Comparison of ENCODE assay signal across 18 cellular contexts in the genomic region with DNA sequence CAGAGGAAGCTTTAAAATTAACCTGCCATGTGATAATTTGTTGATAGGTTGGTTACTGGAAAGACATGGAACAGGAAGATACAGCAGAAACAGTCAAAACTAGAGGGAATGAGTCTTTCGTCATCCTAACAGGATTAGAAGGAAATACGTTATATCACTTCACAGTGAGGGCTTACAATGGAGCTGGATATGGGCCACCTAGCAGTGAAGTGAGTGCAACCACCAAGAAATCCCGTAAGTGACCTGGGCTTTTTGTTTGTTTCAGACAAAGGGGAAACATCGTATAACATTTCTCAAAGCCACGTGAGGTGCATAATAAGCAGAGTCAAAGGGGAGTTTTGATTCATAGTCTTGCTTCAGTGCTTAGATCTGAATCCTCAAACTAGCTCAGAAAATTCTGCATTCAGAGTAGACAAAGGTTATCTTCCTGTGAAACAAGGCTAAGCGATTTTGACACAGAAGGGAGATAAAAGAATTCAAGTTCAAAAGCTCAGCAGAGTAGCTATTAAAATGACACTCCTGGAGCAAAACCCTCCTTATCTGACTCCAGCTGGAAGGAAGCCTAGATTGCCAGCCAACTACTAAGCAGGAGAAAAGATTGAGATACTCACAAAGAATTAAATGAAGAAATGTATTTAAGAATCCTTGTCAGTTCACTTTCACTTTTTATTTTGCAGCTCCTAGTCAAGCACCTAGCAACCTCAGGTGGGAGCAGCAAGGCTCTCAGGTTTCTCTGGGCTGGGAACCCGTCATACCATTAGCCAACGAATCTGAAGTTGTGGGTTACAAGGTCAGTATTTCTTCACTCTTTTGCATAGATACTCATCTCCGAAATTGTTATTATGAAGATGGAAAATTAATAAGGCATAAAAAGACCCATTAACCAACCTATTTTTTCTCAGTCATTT.
DNase-seq lines count a peak whose midpoint lies in the region; ATAC-seq and TF ChIP-seq lines count a peak whose summit lies in the region.
"Had no signal": no experiment of that assay in that cellular context is flagged by ENCODE, and none has a peak within 500 bp of the region (broad histone marks: within the 10 kb centered on the region; RNA-seq: fewer than 3 reads in every experiment).

No MANE protein-coding gene starts in this region.

- H3K27me3 Mint-ChIP-seq in nephron (ENCODE audit: low read depth): no peaks in the 10 kb centered on the region
- H3K27me3 Mint-ChIP-seq in immature natural killer cell (ENCODE audit: low read depth in 3 of 3): peaks cover 0 to 2% (median 0%) of the 10 kb centered on the region in 3 donors
- H3K27me3 Mint-ChIP-seq: activated CD4-positive, alpha-beta memory T cell treated with anti-CD3 and anti-CD28 coated beads for 36 hours; activated naive CD8-positive, alpha-beta T cell treated with anti-CD3 and anti-CD28 coated beads for 36 hours; CD4-positive, CD25-positive, alpha-beta regulatory T cell; central memory CD8-positive, alpha-beta T cell had no signal

- TF ChIP-seq CTCF in cardiac muscle cell (IDR thresholded peaks at IDR 0.05; ENCODE audit: low read depth, low read length): no peak
- TF ChIP-seq CTCF in heart right ventricle (IDR thresholded peaks at IDR 0.05): no peak
- TF ChIP-seq CTCF in fibroblast of pulmonary artery (IDR thresholded peaks at IDR 0.05; ENCODE audit: low read length, missing control alignments): no peak
- TF ChIP-seq CTCF in nephron (IDR thresholded peaks at IDR 0.05; ENCODE audit: unreplicated experiment in 3 of 3): no peak

- H3K4me3 Mint-ChIP-seq in nephron: no peak overlapping the region
- H3K4me3 Mint-ChIP-seq in immature natural killer cell: no peak overlapping the region
- H3K4me3 Mint-ChIP-seq: activated CD4-positive, alpha-beta memory T cell treated with anti-CD3 and anti-CD28 coated beads for 36 hours; activated naive CD8-positive, alpha-beta T cell treated with anti-CD3 and anti-CD28 coated beads for 36 hours; activated T-cell treated with anti-CD3 and anti-CD28 coated beads, Interleukin-2, amount 50 U/mL, for 4 hours; CD4-positive, CD25-positive, alpha-beta regulatory T cell; central memory CD8-positive, alpha-beta T cell; stimulated activated effector memory CD8-positive, alpha-beta T cell treated with anti-CD3 and anti-CD28 coated beads, Interleukin-12 subunit alpha, Interleukin-12 subunit beta, amount 100 ng/mL, for 72 hours had no signal

- H3K4me3 ChIP-seq in cardiac muscle cell (no peak overlapping the region), heart right ventricle (peak overlapping the region in 1 of 10 donors; percentile 8), fibroblast of pulmonary artery (replicated peaks; ENCODE audit: low read depth, low read length) (no peak overlapping the region)
- H3K4me3 ChIP-seq: gastrocnemius medialis, spleen had no signal

- WGBS in heart right ventricle, 2 donors: 29 to 32% methylated on average over 9 of the region's 9 CpGs

- H3K27ac ChIP-seq in cardiac muscle cell: peak overlapping the region; percentile 23
- H3K27ac ChIP-seq in heart right ventricle: no peak overlapping the region
- H3K27ac ChIP-seq: gastrocnemius medialis, spleen had no signal

- H3K9me3 ChIP-seq in cardiac muscle cell (ENCODE audit: low read depth) (no peaks in the 10 kb centered on the region), heart right ventricle (no peaks in the 10 kb centered on the region)
- H3K9me3 ChIP-seq: gastrocnemius medialis had no signal

- peak overlapping the region in 2 of 3 experiments; percentile 35 to 50 for H3K27ac Mint-ChIP-seq in nephron
- no peak overlapping the region for H3K27ac Mint-ChIP-seq in immature natural killer cell
- H3K27ac Mint-ChIP-seq: activated CD4-positive, alpha-beta memory T cell treated with anti-CD3 and anti-CD28 coated beads for 36 hours; activated naive CD8-positive, alpha-beta T cell treated with anti-CD3 and anti-CD28 coated beads for 36 hours; CD4-positive, CD25-positive, alpha-beta regulatory T cell; stimulated activated effector memory CD8-positive, alpha-beta T cell treated with anti-CD3 and anti-CD28 coated beads, Interleukin-12 subunit alpha, Interleukin-12 subunit beta, amount 100 ng/mL, for 72 hours had no signal

- H3K4me1 Mint-ChIP-seq in nephron (no peaks in the 10 kb centered on the region), immature natural killer cell (no peaks in the 10 kb centered on the region)
- H3K4me1 Mint-ChIP-seq: activated naive CD8-positive, alpha-beta T cell treated with anti-CD3 and anti-CD28 coated beads for 36 hours; CD4-positive, CD25-positive, alpha-beta regulatory T cell; central memory CD8-positive, alpha-beta T cell; stimulated activated effector memory CD8-positive, alpha-beta T cell treated with anti-CD3 and anti-CD28 coated beads, Interleukin-12 subunit alpha, Interleukin-12 subunit beta, amount 100 ng/mL, for 72 hours had no signal

- H3K9me3 Mint-ChIP-seq in nephron: no peaks in the 10 kb centered on the region
- peaks cover 11 to 43% (median 14%) of the 10 kb centered on the region in 6 donors for H3K9me3 Mint-ChIP-seq in immature natural killer cell

- no peaks in the 10 kb centered on the region for H3K27me3 ChIP-seq in cardiac muscle cell
- H3K27me3 ChIP-seq in heart right ventricle: no peaks in the 10 kb centered on the region
- H3K27me3 ChIP-seq: gastrocnemius medialis, spleen had no signal

- no peak for ATAC-seq in heart right ventricle
- ATAC-seq in left colon: no peak
- no peak for ATAC-seq in HG02642 (IDR thresholded peaks at IDR 0.05; ENCODE audit: poor library complexity, unreplicated experiment)
- ATAC-seq: activated T-cell treated with anti-CD3 and anti-CD28 coated beads, Interleukin-2, amount 50 U/mL, for 4 hours; gastrocnemius medialis; stimulated activated effector memory CD8-positive, alpha-beta T cell treated with anti-CD3 and anti-CD28 coated beads, Interleukin-12 subunit alpha, Interleukin-12 subunit beta, amount 100 ng/mL, for 72 hours had no signal

- H3K36me3 ChIP-seq in cardiac muscle cell (no peaks in the 10 kb centered on the region), heart right ventricle (no peaks in the 10 kb centered on the region)
- H3K36me3 ChIP-seq: gastrocnemius medialis, spleen had no signal

- intact Hi-C loops in heart right ventricle (cut with DNase I) (no loop called here), left colon (cut with DNase I, micrococcal nuclease) (no loop called here)

- H3K36me3 Mint-ChIP-seq in nephron (ENCODE audit: low read depth) (no peaks in the 10 kb centered on the region), immature natural killer cell (no peaks in the 10 kb centered on the region)
- H3K36me3 Mint-ChIP-seq: activated CD4-positive, alpha-beta memory T cell treated with anti-CD3 and anti-CD28 coated beads for 36 hours; activated naive CD8-positive, alpha-beta T cell treated with anti-CD3 and anti-CD28 coated beads for 36 hours; CD4-positive, CD25-positive, alpha-beta regulatory T cell; stimulated activated effector memory CD8-positive, alpha-beta T cell treated with anti-CD3 and anti-CD28 coated beads, Interleukin-12 subunit alpha, Interleukin-12 subunit beta, amount 100 ng/mL, for 72 hours had no signal

- H3K4me1 ChIP-seq in cardiac muscle cell (ENCODE audit: low read depth): peaks cover 15% of the 10 kb centered on the region
- peaks cover 0 to 7% (median 0%) of the 10 kb centered on the region in 9 donors for H3K4me1 ChIP-seq in heart right ventricle
- H3K4me1 ChIP-seq: gastrocnemius medialis, spleen had no signal

- peak; percentile 11 to 34 for DNase-seq in cardiac muscle cell (ENCODE audit: low read depth in 1 of 2, low spot score in 1 of 2)
- no peak for DNase-seq in heart right ventricle
- DNase-seq in fibroblast of pulmonary artery (ENCODE audit: low read depth): peak; percentile 8
- DNase-seq in left colon: no peak
- no peak for DNase-seq in immature natural killer cell
- DNase-seq in hypothalamus (lab: John Stamatoyannopoulos, UW): no peak
- DNase-seq: activated CD4-positive, alpha-beta memory T cell treated with anti-CD3 and anti-CD28 coated beads for 36 hours; activated naive CD8-positive, alpha-beta T cell treated with anti-CD3 and anti-CD28 coated beads for 36 hours; activated T-cell treated with anti-CD3 and anti-CD28 coated beads, Interleukin-2, amount 50 U/mL, for 4 hours; CD4-positive, CD25-positive, alpha-beta regulatory T cell; DMS79; gastrocnemius medialis; NCI-H187 treated with DMSO at 0.1 percent for 48 hours; spleen had no signal

Comparison
In these comparisons a context has a peak if more than half of its experiments do, and no peak if none do; other contexts are left out.
1. DNase-seq: peak in cardiac muscle cell (2 of 2) and fibroblast of pulmonary artery (single experiment); none in heart right ventricle (0 of 2), left colon (0 of 2), immature natural killer cell (0 of 3) and hypothalamus (0 of 51).
2. H3K27ac Mint-ChIP-seq: peak in nephron (2 of 3); none in immature natural killer cell (0 of 6).